23 cellular contexts compared by ENCODE assay signal in the genomic region with DNA sequence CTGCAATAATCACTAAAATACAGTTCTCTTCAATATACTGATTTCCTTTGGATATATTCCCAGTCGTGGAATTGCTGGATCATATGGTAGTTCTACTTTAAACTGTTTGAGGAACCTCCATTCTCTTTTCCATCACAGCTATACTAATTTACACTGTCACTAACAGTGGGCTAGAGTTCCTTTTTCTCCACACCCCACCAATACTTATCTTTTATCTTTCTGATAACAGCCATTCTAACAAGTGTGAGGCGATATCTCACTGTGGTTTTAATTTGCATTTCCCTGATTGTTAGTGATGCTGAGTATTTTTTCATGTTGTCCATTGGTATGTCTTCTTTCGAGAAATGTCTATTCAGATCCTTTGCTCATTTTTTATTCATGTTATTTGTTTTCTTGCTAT.
"Had no signal": no experiment of that assay in that cellular context is flagged by ENCODE, and none has a peak within 500 bp of the region (broad histone marks: within the 10 kb centered on the region; RNA-seq: fewer than 3 reads in every experiment).

No MANE protein-coding gene starts in this region.

- H3K9me3 ChIP-seq: SJSA1 had no signal

- DNase-seq: IMR-90, Kasumi-1, KG1, MM.1S, NCI-H1092 treated with DMSO at 0.1 percent for 48 hours, NCI-H1417, NCI-H146, NCI-H1694 treated with DMSO at 0.1 percent for 48 hours, NCI-H1930, NCI-H2081, NCI-H2107, NCI-H226, NCI-H446, NCI-H510A, NCI-H524 treated with DMSO at 0.1 percent for 48 hours, NCI-H69, NCI-H774, Right ventricle myocardium superior, RPMI8226, SIG-M5, SW 1271 had no signal

- H3K36me3 ChIP-seq: SJSA1 had no signal

- H3K27ac ChIP-seq: SJSA1, SK-N-MC had no signal

- H3K4me1 ChIP-seq: SJSA1 had no signal

- H3K4me3 ChIP-seq: SJSA1, SK-N-MC had no signal
